9 cellular contexts compared by ENCODE assay signal in the genomic region with DNA sequence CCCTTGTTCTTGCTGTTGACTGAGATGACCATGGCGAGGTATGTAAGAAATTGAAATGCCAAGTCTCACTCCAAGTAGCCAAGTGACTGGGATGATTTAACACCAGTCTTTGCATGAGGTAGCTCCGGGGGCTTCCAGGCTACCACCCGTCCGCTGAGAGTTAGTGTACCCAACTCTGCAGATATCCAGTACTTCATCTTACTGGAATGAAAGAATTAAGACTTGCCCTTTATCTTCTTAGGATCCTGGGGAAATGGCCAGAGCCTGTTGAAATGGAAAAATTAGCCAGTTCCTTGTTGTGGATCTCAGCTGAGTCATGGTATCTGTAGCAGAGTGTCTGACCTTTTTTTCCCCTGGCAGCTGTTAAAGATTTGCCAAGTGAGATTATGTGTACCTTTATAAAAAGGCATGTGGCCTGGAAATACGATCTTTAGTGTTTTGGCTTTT.
DNase-seq lines count a peak whose midpoint lies in the region; ATAC-seq, FAIRE-seq and TF ChIP-seq lines count a peak whose summit lies in the region.
"Had no signal": no experiment of that assay in that cellular context is flagged by ENCODE, and none has a peak within 500 bp of the region (broad histone marks: within the 10 kb centered on the region; RNA-seq: fewer than 3 reads in every experiment).

No MANE protein-coding gene starts in this region.

- DNase-seq in DMS53 treated with DMSO at 0.1 percent for 48 hours (lab: John Stamatoyannopoulos, UW; ENCODE audit: unreplicated experiment) (peak; percentile 83), RCC 7860 (ENCODE audit: low spot score) (peak; percentile 77), fibroblast of the aortic adventitia (ENCODE audit: low read depth) (peak; percentile 86), omental fat pad (ENCODE audit: low spot score) (no peak), H7 (no peak), hippocampal formation (lab: John Stamatoyannopoulos, UW) (no peak)
- DNase-seq: activated B cell treated with CpG ODN at 0.5 μM for 24 hours had no signal

- FAIRE-seq in RCC 7860 (lab: Jason Lieb, UNC) = peak; percentile 96

- peak overlapping the region; percentile 26 for H3K4me3 ChIP-seq in fibroblast of the aortic adventitia (ENCODE audit: low read depth, low read length)
- H3K4me3 ChIP-seq in H7 (ENCODE audit: insufficient read depth, low read depth, low read length) = no peak overlapping the region

- H3K27me3 ChIP-seq in H7 (ENCODE audit: control insufficient read depth, insufficient read depth, low read length) = no peaks in the 10 kb centered on the region

- no peaks in the 10 kb centered on the region for H3K36me3 ChIP-seq in H7 (replicated peaks; ENCODE audit: control insufficient read depth, insufficient read depth, low read length)

- TF ChIP-seq CTCF in fibroblast of the aortic adventitia (IDR thresholded peaks at IDR 0.05; ENCODE audit: insufficient read depth, low read length) (no peak), omental fat pad (IDR thresholded peaks at IDR 0.05) (no peak)

- peak; percentile 68 for ATAC-seq in omental fat pad (ENCODE audit: low FRiP score)
- no peak for ATAC-seq in HG02852 (IDR thresholded peaks at IDR 0.05; ENCODE audit: unreplicated experiment)
- no peak for ATAC-seq in GM19463 (IDR thresholded peaks at IDR 0.05; ENCODE audit: unreplicated experiment)

Comparison
In these comparisons a context has a peak if more than half of its experiments do, and no peak if none do; other contexts are left out.
1. DNase-seq: peak in DMS53 treated with DMSO at 0.1 percent for 48 hours (single experiment), RCC 7860 (single experiment) and fibroblast of the aortic adventitia (single experiment); none in omental fat pad (single experiment), H7 (single experiment) and hippocampal formation (0 of 2).